Comparison of ENCODE assay signal across 10 cellular contexts in genomic region chr19:35155981-35156672, GRCh38. TPM values are rescaled to one million over a fixed set of nuclear protein-coding genes. Genes with fewer than 3 reads are reported as not detected.
DNase-seq lines count a peak whose midpoint lies in the region; ATAC-seq and TF ChIP-seq lines count a peak whose summit lies in the region.
"Had no signal": no experiment of that assay in that cellular context is flagged by ENCODE, and none has a peak within 500 bp of the region (broad histone marks: within the 10 kb centered on the region; RNA-seq: fewer than 3 reads in every experiment).

No MANE protein-coding gene starts in this region.

- peaks cover 0 to 9% (median 3%) of the 10 kb centered on the region in 11 experiments; a peak in 16 of 22 replicates for H3K9me3 ChIP-seq in BLaER1 treated with 17β-estradiol and CSF1 and Interleukin-3, amounts not matched to agents 10 nM and 100 nM (replicated peaks in 1 of 11)
- H3K9me3 ChIP-seq in HUES48 (ENCODE audit: control insufficient read depth, insufficient read depth, low read length) (no peaks in the 10 kb centered on the region), mammary epithelial cell (replicated peaks; ENCODE audit: insufficient read depth, low read length) (no peaks in the 10 kb centered on the region)
- H3K9me3 ChIP-seq in naive thymus-derived CD4-positive, alpha-beta T cell (ENCODE audit: control insufficient read depth in 2 of 3, low read length in 3 of 3) = no peaks in the 10 kb centered on the region

- WGBS in mammary epithelial cell (ENCODE audit: low coverage, missing lambda C conversion rate) = 98% methylated on average over 6 of the region's 6 CpGs

- dilution Hi-C loops in mammary epithelial cell (cut with HindIII; ENCODE audit: low sequenced_read_pairs) = no loop called here

- H3K27ac Mint-ChIP-seq in naive thymus-derived CD4-positive, alpha-beta T cell = peak overlapping the region; percentile 96 to 99 (median 99)

- BruUV-seq in mammary epithelial cell (replicated peaks; lab: Mats Ljungman, UMichigan) = no TSS peak

- no peak overlapping the region for H2AFZ ChIP-seq in mammary epithelial cell (ENCODE audit: low read depth, low read length)

- peaks cover 0 to 5% (median 0%) of the 10 kb centered on the region in 5 donors for H3K27me3 Mint-ChIP-seq in naive thymus-derived CD4-positive, alpha-beta T cell

- TF ChIP-seq CTCF in mammary epithelial cell (conservative IDR thresholded peaks at IDR 0.05 in 1 of 2, IDR thresholded peaks at IDR 0.05 in 1 of 2; ENCODE audit: extremely low read depth in 1 of 2, insufficient read depth in 1 of 2, low read depth in 1 of 2, low read length in 2 of 2) = no peak

- H4K20me1 ChIP-seq in BLaER1 treated with 17β-estradiol and CSF1 and Interleukin-3, amounts not matched to agents 10 nM and 100 nM = peaks cover 32 to 58% (median 48%) of the 10 kb centered on the region in 11 experiments; a peak in 21 of 22 replicates
- H4K20me1 ChIP-seq in mammary epithelial cell (ENCODE audit: insufficient read depth, low read length) = no peaks in the 10 kb centered on the region

- H3K4me3 Mint-ChIP-seq in naive thymus-derived CD4-positive, alpha-beta T cell = peak overlapping the region; percentile 98 to 100 (median 99)

- H3K27ac ChIP-seq in BLaER1 treated with 17β-estradiol and CSF1 and Interleukin-3, amounts not matched to agents 10 nM and 100 nM = peak overlapping the region in 9 of 11 experiments; percentile 82 to 96 (median 92); a peak in 15 of 22 replicates
- H3K27ac ChIP-seq in HUES48 (ENCODE audit: low read depth, low read length) (no peak overlapping the region), mammary epithelial cell (ENCODE audit: insufficient read depth, low read depth, low read length) (no peak overlapping the region)
- H3K27ac ChIP-seq in naive thymus-derived CD4-positive, alpha-beta T cell (ENCODE audit: low read depth, low read length) = peak overlapping the region; percentile 94

- H3K4me1 ChIP-seq in BLaER1 treated with 17β-estradiol and CSF1 and Interleukin-3, amounts not matched to agents 10 nM and 100 nM = peaks cover 40 to 90% (median 83%) of the 10 kb centered on the region in 10 experiments
- H3K4me1 ChIP-seq in HUES48 (ENCODE audit: control insufficient read depth, insufficient read depth, low read length) = peaks cover 23% of the 10 kb centered on the region
- peaks cover 18% of the 10 kb centered on the region for H3K4me1 ChIP-seq in mammary epithelial cell (ENCODE audit: insufficient read depth, low read length)
- peaks cover 23 to 32% of the 10 kb centered on the region in 2 donors for H3K4me1 ChIP-seq in naive thymus-derived CD4-positive, alpha-beta T cell (ENCODE audit: control insufficient read depth in 2 of 2, insufficient read depth in 2 of 2, low read length in 2 of 2)

- peak overlapping the region; percentile 68 to 99 (median 94) for H3K4me3 ChIP-seq in BLaER1 treated with 17β-estradiol and CSF1 and Interleukin-3, amounts not matched to agents 10 nM and 100 nM
- H3K4me3 ChIP-seq in HUES48 (ENCODE audit: low read depth, low read length) (peak overlapping the region; percentile 82), mammary epithelial cell (replicated peaks in 1 of 3; ENCODE audit: insufficient read depth in 1 of 3, low read depth in 2 of 3, low read length in 3 of 3) (peak overlapping the region in 2 of 3 experiments; percentile 76 to 85)
- peak overlapping the region; percentile 93 for H3K4me3 ChIP-seq in naive thymus-derived CD4-positive, alpha-beta T cell (ENCODE audit: low read length)

- no peak for DNase-seq in mammary epithelial cell
- DNase-seq in naive thymus-derived CD4-positive, alpha-beta T cell = no peak
- no peak for DNase-seq in superior temporal gyrus (ENCODE audit: extremely low spot score)
- no peak for DNase-seq in NCI-H524 treated with DMSO at 0.1 percent for 48 hours (lab: John Stamatoyannopoulos, UW)
- DNase-seq: H7 had no signal

- CTCF ChIA-PET in mammary epithelial cell (lab: Charles Lee; ENCODE audit: low non-redundant PET) = no interaction called here
- CTCF ChIA-PET in naive thymus-derived CD4-positive, alpha-beta T cell (lab: Charles Lee) = interaction anchor here (1.2 kb wide), 1 partner anchor 11 kb away, joined by 3 read pairs; no protein-coding TSS in a partner anchor

- intact Hi-C loops in mammary epithelial cell (cut with micrococcal nuclease) = no loop called here
- intact Hi-C loops in naive thymus-derived CD4-positive, alpha-beta T cell (cut with micrococcal nuclease) = loop anchor here in 1 of 2 donors (1.0 to 2.0 kb wide), 2 partner anchors 15 to 50 kb away; no protein-coding TSS in a partner anchor

- H3K9ac ChIP-seq in BLaER1 treated with 17β-estradiol and CSF1 and Interleukin-3, amounts not matched to agents 10 nM and 100 nM = peak overlapping the region; percentile 77 to 96 (median 92)
- H3K9ac ChIP-seq in HUES48 (ENCODE audit: low read depth, low read length) (no peak overlapping the region), mammary epithelial cell (ENCODE audit: insufficient read depth, low read length) (peak overlapping the region; percentile 68)

- peaks cover 0 to 1% (median 0%) of the 10 kb centered on the region in 11 donors for H3K9me3 Mint-ChIP-seq in naive thymus-derived CD4-positive, alpha-beta T cell

- in situ Hi-C loops in mammary epithelial cell (cut with MboI; ENCODE audit: low sequenced_read_pairs in 2 of 2) = no loop called here

- H3K79me2 ChIP-seq in mammary epithelial cell (ENCODE audit: insufficient read depth, low read length) = peaks cover 57% of the 10 kb centered on the region

- H3K27me3 ChIP-seq in BLaER1 treated with 17β-estradiol and CSF1 and Interleukin-3, amounts not matched to agents 10 nM and 100 nM = no peaks in the 10 kb centered on the region
- H3K27me3 ChIP-seq in HUES48 (ENCODE audit: control insufficient read depth, insufficient read depth, low read length) = 0 out of 2 replicates have a peak, but pooled peaks cover 5% of the 10 kb centered on the region
- H3K27me3 ChIP-seq in mammary epithelial cell (ENCODE audit: insufficient read depth, low read length) = no peaks in the 10 kb centered on the region
- H3K27me3 ChIP-seq in naive thymus-derived CD4-positive, alpha-beta T cell (ENCODE audit: control insufficient read depth in 2 of 2, insufficient read depth in 2 of 2, low read length in 2 of 2) = no peaks in the 10 kb centered on the region

- ATAC-seq in naive thymus-derived CD4-positive, alpha-beta T cell = no peak
- ATAC-seq in HG03175 (IDR thresholded peaks at IDR 0.05; ENCODE audit: unreplicated experiment) = no peak
- no peak for ATAC-seq in GM21515 (IDR thresholded peaks at IDR 0.05; ENCODE audit: unreplicated experiment)

- peaks cover 31 to 62% (median 51%) of the 10 kb centered on the region in 7 donors for H3K4me1 Mint-ChIP-seq in naive thymus-derived CD4-positive, alpha-beta T cell

- peaks cover 39 to 54% (median 49%) of the 10 kb centered on the region in 11 experiments for H3K36me3 ChIP-seq in BLaER1 treated with 17β-estradiol and CSF1 and Interleukin-3, amounts not matched to agents 10 nM and 100 nM
- H3K36me3 ChIP-seq in HUES48 (ENCODE audit: control insufficient read depth, insufficient read depth, low read length) (peaks cover 39% of the 10 kb centered on the region), mammary epithelial cell (ENCODE audit: insufficient read depth, low read length) (peaks cover 24% of the 10 kb centered on the region)
- H3K36me3 ChIP-seq in naive thymus-derived CD4-positive, alpha-beta T cell (ENCODE audit: control insufficient read depth in 2 of 3, insufficient read depth in 3 of 3, low read length in 3 of 3) = peaks cover 23 to 54% (median 30%) of the 10 kb centered on the region in 3 experiments

- POLR2A ChIA-PET in naive thymus-derived CD4-positive, alpha-beta T cell (lab: Charles Lee) = interaction anchor here (0.5 to 6.1 kb wide), 5 partner anchors 9 to 98 kb away, joined by 3 to 74 read pairs (median 3); partner anchors contain the start of gene FXYD7

- H3K36me3 Mint-ChIP-seq in naive thymus-derived CD4-positive, alpha-beta T cell = peaks cover 10 to 46% (median 41%) of the 10 kb centered on the region in 5 donors

- H3K4me2 ChIP-seq in BLaER1 treated with 17β-estradiol and CSF1 and Interleukin-3, amounts not matched to agents 10 nM and 100 nM = peak overlapping the region; percentile 92 to 99 (median 98)
- H3K4me2 ChIP-seq in mammary epithelial cell (ENCODE audit: insufficient read depth, low read depth, low read length) = peak overlapping the region; percentile 87

RNA-seq across cellular contexts. Expression of gene FXYD5, which starts 1.6 kb away (rescaled TPM):
- 100 to 1,000 TPM in 1 of 2 donors, 10 to 100 TPM in 1; 23.5 to 349 TPM for total RNA-seq in mammary epithelial cell
- polyA plus RNA-seq in mammary epithelial cell = 390 TPM
- polyA minus RNA-seq in mammary epithelial cell = 448 TPM
- total RNA-seq in naive thymus-derived CD4-positive, alpha-beta T cell = 100 to 1,000 TPM; 362 to 458 (median 387) TPM
- 100 to 1,000 TPM; 464 to 575 TPM for polyA plus RNA-seq in naive thymus-derived CD4-positive, alpha-beta T cell

RNA-seq across cellular contexts. Expression of gene FXYD7, which starts 13.1 kb away (rescaled TPM):
- total RNA-seq in mammary epithelial cell = 1 to 10 TPM in 1 of 2 donors, not detected in 1; 1.1 TPM
- 0.67 TPM for polyA plus RNA-seq in mammary epithelial cell
- polyA minus RNA-seq in mammary epithelial cell = not detected
- total RNA-seq in naive thymus-derived CD4-positive, alpha-beta T cell = 10 to 100 TPM in 1 of 5 experiments, 1 to 10 TPM in 4; 1.8 to 13.2 (median 3.5) TPM
- polyA plus RNA-seq in naive thymus-derived CD4-positive, alpha-beta T cell = 1 to 10 TPM; 2.1 to 2.6 TPM
- total RNA-seq: kidney epithelial cell had no signal

RNA-seq across cellular contexts. Expression of gene FXYD1, which starts 17.5 kb away (rescaled TPM):
- 1 to 10 TPM in 1 of 2 donors, not detected in 1; 1.9 TPM for total RNA-seq in mammary epithelial cell
- 0.17 TPM for polyA plus RNA-seq in mammary epithelial cell
- polyA minus RNA-seq in mammary epithelial cell = not detected
- total RNA-seq in naive thymus-derived CD4-positive, alpha-beta T cell = 1 to 10 TPM in 1 of 5 experiments, under 1 TPM in 2, not detected in 2; 0.46 to 1.2 (median 0.78) TPM
- under 1 TPM in 1 of 2 donors, not detected in 1; 0.91 TPM for polyA plus RNA-seq in naive thymus-derived CD4-positive, alpha-beta T cell
- total RNA-seq: kidney epithelial cell had no signal

RNA-seq across cellular contexts. Expression of gene LGI4, which starts 21.3 kb away (rescaled TPM):
- total RNA-seq in mammary epithelial cell = under 1 TPM; 0.17 to 0.42 TPM
- 0.16 TPM for polyA plus RNA-seq in mammary epithelial cell
- polyA minus RNA-seq in mammary epithelial cell = 0.21 TPM
- total RNA-seq in naive thymus-derived CD4-positive, alpha-beta T cell = 1 to 10 TPM in 1 of 5 experiments, under 1 TPM in 4; 0.19 to 1.6 (median 0.51) TPM
- not detected for polyA plus RNA-seq in naive thymus-derived CD4-positive, alpha-beta T cell
- total RNA-seq: kidney epithelial cell had no signal

RNA-seq across cellular contexts. Expression of gene FXYD3, which starts 40.5 kb away (rescaled TPM):
- total RNA-seq in mammary epithelial cell = 100 to 1,000 TPM; 344 to 808 TPM
- polyA plus RNA-seq in mammary epithelial cell = 901 TPM
- 137 TPM for polyA minus RNA-seq in mammary epithelial cell
- total RNA-seq in naive thymus-derived CD4-positive, alpha-beta T cell = not detected
- not detected for polyA plus RNA-seq in naive thymus-derived CD4-positive, alpha-beta T cell
- total RNA-seq: H7 had no signal

Comparison
In these comparisons a context has a peak if more than half of its experiments do, and no peak if none do; other contexts are left out.
1. H3K27ac ChIP-seq: peak in BLaER1 treated with 17β-estradiol and CSF1 and Interleukin-3, amounts not matched to agents 10 nM and 100 nM (9 of 11) and naive thymus-derived CD4-positive, alpha-beta T cell (single experiment); none in HUES48 (single experiment) and mammary epithelial cell (single experiment).
2. Peak in every context shown above with its lines, with median percentiles within 50 percentile points of each other: H3K4me3 ChIP-seq.